10 cellular contexts compared by ENCODE assay signal in the genomic region with DNA sequence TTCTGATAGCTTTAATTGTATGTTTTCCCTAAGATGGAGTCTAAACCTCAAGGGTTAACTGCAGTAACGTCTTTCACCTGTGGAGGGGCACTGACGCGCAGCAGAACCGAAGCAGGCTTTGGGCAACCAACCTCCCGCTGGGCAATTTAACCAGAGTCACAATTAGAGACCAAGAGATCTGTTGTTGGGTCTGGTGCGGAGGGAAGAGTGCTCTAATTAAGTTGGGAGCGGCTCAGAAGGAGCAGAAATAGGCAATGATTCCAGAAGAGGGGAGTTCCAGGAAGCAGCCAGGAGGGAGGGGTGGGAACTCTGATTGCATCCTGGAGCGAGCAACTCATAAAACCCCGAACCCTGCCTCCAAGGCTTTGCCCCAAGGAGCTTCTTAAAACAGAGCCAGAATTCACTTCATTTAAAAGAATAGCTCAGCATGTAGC.
A peak's percentile ranks its signal among the peaks of the same experiment; 100 is the strongest.
DNase-seq lines count a peak whose midpoint lies in the region; ATAC-seq and TF ChIP-seq lines count a peak whose summit lies in the region.
"Had no signal": no experiment of that assay in that cellular context is flagged by ENCODE, and none has a peak within 500 bp of the region (broad histone marks: within the 10 kb centered on the region; RNA-seq: fewer than 3 reads in every experiment).

No MANE protein-coding gene starts in this region.

- H3K4me1 Mint-ChIP-seq in activated naive CD4-positive, alpha-beta T cell treated with anti-CD3 and anti-CD28 coated beads for 36 hours (ENCODE audit: low read depth) = no peaks in the 10 kb centered on the region
- no peaks in the 10 kb centered on the region for H3K4me1 Mint-ChIP-seq in activated naive CD8-positive, alpha-beta T cell treated with anti-CD3 and anti-CD28 coated beads for 36 hours

- no peak for DNase-seq in GM06990 (ENCODE audit: extremely low read depth, insufficient read length)
- DNase-seq in NCI-H2171 treated with DMSO at 0.1 percent for 48 hours (lab: John Stamatoyannopoulos, UW) = peak; percentile 24
- peak; percentile 62 for DNase-seq in iPS DF 4.7 (ENCODE audit: extremely low read depth, low spot score)
- DNase-seq in activated naive CD4-positive, alpha-beta T cell treated with anti-CD3 and anti-CD28 coated beads for 36 hours = no peak
- DNase-seq in activated naive CD8-positive, alpha-beta T cell treated with anti-CD3 and anti-CD28 coated beads for 36 hours = no peak
- DNase-seq in DMS114 treated with DMSO at 0.1 percent for 48 hours (lab: John Stamatoyannopoulos, UW; ENCODE audit: unreplicated experiment) = no peak
- DNase-seq: anterior cingulate cortex; stimulated activated CD4-positive, alpha-beta T cell treated with anti-CD3 and anti-CD28 coated beads, Interleukin-4, amount 100 ng/mL, for 1 hour had no signal

- H3K27me3 Mint-ChIP-seq in activated naive CD4-positive, alpha-beta T cell treated with anti-CD3 and anti-CD28 coated beads for 36 hours (ENCODE audit: low read depth) = peaks cover 30% of the 10 kb centered on the region
- peaks cover 32% of the 10 kb centered on the region for H3K27me3 Mint-ChIP-seq in activated naive CD8-positive, alpha-beta T cell treated with anti-CD3 and anti-CD28 coated beads for 36 hours

- no peak overlapping the region for H3K4me3 ChIP-seq in GM06990 (replicated peaks; ENCODE audit: low read depth, low read length)

- H3K27me3 ChIP-seq in GM06990 (replicated peaks; ENCODE audit: control insufficient read depth, insufficient read depth, low read length) = no peaks in the 10 kb centered on the region; the same call in none of the 2 replicates

- no peak overlapping the region for H3K27ac Mint-ChIP-seq in activated naive CD4-positive, alpha-beta T cell treated with anti-CD3 and anti-CD28 coated beads for 36 hours
- no peak overlapping the region for H3K27ac Mint-ChIP-seq in activated naive CD8-positive, alpha-beta T cell treated with anti-CD3 and anti-CD28 coated beads for 36 hours

- CTCF ChIA-PET in activated naive CD4-positive, alpha-beta T cell treated with anti-CD3 and anti-CD28 coated beads for 36 hours (lab: Charles Lee) = interaction anchor here (0.8 kb wide), 1 partner anchor 9 kb away, joined by 3 read pairs; no protein-coding TSS in a partner anchor

- intact Hi-C loops in activated naive CD4-positive, alpha-beta T cell treated with anti-CD3 and anti-CD28 coated beads for 36 hours (cut with micrococcal nuclease) = loop anchor here (10.0 kb wide), 1 partner anchor 852 kb away; no protein-coding TSS in a partner anchor

- ATAC-seq in GM21723 (IDR thresholded peaks at IDR 0.05; ENCODE audit: unreplicated experiment) (peak; percentile 62), HG03025 (IDR thresholded peaks at IDR 0.05; ENCODE audit: low FRiP score, unreplicated experiment) (no peak)

- H3K36me3 Mint-ChIP-seq in activated naive CD4-positive, alpha-beta T cell treated with anti-CD3 and anti-CD28 coated beads for 36 hours (ENCODE audit: low read depth) = no peaks in the 10 kb centered on the region
- H3K36me3 Mint-ChIP-seq in activated naive CD8-positive, alpha-beta T cell treated with anti-CD3 and anti-CD28 coated beads for 36 hours = no peaks in the 10 kb centered on the region

- no peaks in the 10 kb centered on the region for H3K36me3 ChIP-seq in GM06990 (ENCODE audit: control insufficient read depth, insufficient read depth, low read length)

- TF ChIP-seq CTCF in GM06990 (IDR thresholded peaks at IDR 0.05; ENCODE audit: insufficient read depth, low read length, poor library complexity, severe bottlenecking) = peak; percentile 32

- no peaks in the 10 kb centered on the region for H3K9me3 Mint-ChIP-seq in activated naive CD4-positive, alpha-beta T cell treated with anti-CD3 and anti-CD28 coated beads for 36 hours
- H3K9me3 Mint-ChIP-seq in activated naive CD8-positive, alpha-beta T cell treated with anti-CD3 and anti-CD28 coated beads for 36 hours = no peaks in the 10 kb centered on the region

- H3K4me3 Mint-ChIP-seq in activated naive CD4-positive, alpha-beta T cell treated with anti-CD3 and anti-CD28 coated beads for 36 hours = no peak overlapping the region
- H3K4me3 Mint-ChIP-seq in activated naive CD8-positive, alpha-beta T cell treated with anti-CD3 and anti-CD28 coated beads for 36 hours = no peak overlapping the region

Comparison
In these comparisons a context has a peak if more than half of its experiments do, and no peak if none do; other contexts are left out.
1. DNase-seq: peak in NCI-H2171 treated with DMSO at 0.1 percent for 48 hours (single experiment) and iPS DF 4.7 (single experiment); none in GM06990 (single experiment), activated naive CD4-positive, alpha-beta T cell treated with anti-CD3 and anti-CD28 coated beads for 36 hours (single experiment), activated naive CD8-positive, alpha-beta T cell treated with anti-CD3 and anti-CD28 coated beads for 36 hours (single experiment) and DMS114 treated with DMSO at 0.1 percent for 48 hours (single experiment).